In genomic region chr9:126676102-126676684, GRCh38 we compare ENCODE assay signal across 12 cellular contexts.
"Had no signal": no experiment of that assay in that cellular context is flagged by ENCODE, and none has a peak within 500 bp of the region (broad histone marks: within the 10 kb centered on the region; RNA-seq: fewer than 3 reads in every experiment).

No MANE protein-coding gene starts in this region.

- H3K9me3 ChIP-seq: colonic mucosa, heart left ventricle, thyroid gland, uterus had no signal

- DNase-seq: activated CD4-positive, alpha-beta T cell treated with anti-CD3 and anti-CD28 coated beads, Interleukin-2, amount 50 U/mL, for 1 hour; activated naive CD8-positive, alpha-beta T cell treated with anti-CD3 and anti-CD28 coated beads, Interleukin-2, amount 10 ng/mL, durations not matched to agents 7 days and 5 days; aorta; colonic mucosa; foreskin melanocyte; heart left ventricle; T-helper 2 cell; thyroid gland; uterus had no signal

- H3K9me3 Mint-ChIP-seq: activated naive CD8-positive, alpha-beta T cell treated with anti-CD3 and anti-CD28 coated beads, Interleukin-2, amount 10 ng/mL, durations not matched to agents 7 days and 5 days had no signal

- H3K9ac ChIP-seq: parathyroid adenoma had no signal

- H3K27ac ChIP-seq: cardiac muscle cell, colonic mucosa, heart left ventricle, parathyroid adenoma, skin epidermis, thyroid gland, uterus had no signal

- H3K4me1 ChIP-seq: colonic mucosa, parathyroid adenoma, thyroid gland, uterus had no signal

- ATAC-seq: heart left ventricle had no signal

- H3K4me3 ChIP-seq: cardiac muscle cell, colonic mucosa, heart left ventricle, skin epidermis, thyroid gland, uterus had no signal

- H3K27ac Mint-ChIP-seq: activated naive CD8-positive, alpha-beta T cell treated with anti-CD3 and anti-CD28 coated beads, Interleukin-2, amount 10 ng/mL, durations not matched to agents 7 days and 5 days had no signal

- H3K36me3 ChIP-seq: cardiac muscle cell, colonic mucosa, heart left ventricle, thyroid gland, uterus had no signal

- H3K4me3 Mint-ChIP-seq: activated naive CD8-positive, alpha-beta T cell treated with anti-CD3 and anti-CD28 coated beads, Interleukin-2, amount 10 ng/mL, durations not matched to agents 7 days and 5 days had no signal
